ENCODE assay signal across 1 cellular context in genomic region chr14:72595152-72595551, GRCh38.
TF ChIP-seq lines count a peak whose summit lies in the region.

No MANE protein-coding gene starts in this region.

TF ChIP-seq in liver, 16 proteins besides CTCF, POLR2A, EP300 and RAD21 (continued from another document):
- TF ChIP-seq, protein P1, sequence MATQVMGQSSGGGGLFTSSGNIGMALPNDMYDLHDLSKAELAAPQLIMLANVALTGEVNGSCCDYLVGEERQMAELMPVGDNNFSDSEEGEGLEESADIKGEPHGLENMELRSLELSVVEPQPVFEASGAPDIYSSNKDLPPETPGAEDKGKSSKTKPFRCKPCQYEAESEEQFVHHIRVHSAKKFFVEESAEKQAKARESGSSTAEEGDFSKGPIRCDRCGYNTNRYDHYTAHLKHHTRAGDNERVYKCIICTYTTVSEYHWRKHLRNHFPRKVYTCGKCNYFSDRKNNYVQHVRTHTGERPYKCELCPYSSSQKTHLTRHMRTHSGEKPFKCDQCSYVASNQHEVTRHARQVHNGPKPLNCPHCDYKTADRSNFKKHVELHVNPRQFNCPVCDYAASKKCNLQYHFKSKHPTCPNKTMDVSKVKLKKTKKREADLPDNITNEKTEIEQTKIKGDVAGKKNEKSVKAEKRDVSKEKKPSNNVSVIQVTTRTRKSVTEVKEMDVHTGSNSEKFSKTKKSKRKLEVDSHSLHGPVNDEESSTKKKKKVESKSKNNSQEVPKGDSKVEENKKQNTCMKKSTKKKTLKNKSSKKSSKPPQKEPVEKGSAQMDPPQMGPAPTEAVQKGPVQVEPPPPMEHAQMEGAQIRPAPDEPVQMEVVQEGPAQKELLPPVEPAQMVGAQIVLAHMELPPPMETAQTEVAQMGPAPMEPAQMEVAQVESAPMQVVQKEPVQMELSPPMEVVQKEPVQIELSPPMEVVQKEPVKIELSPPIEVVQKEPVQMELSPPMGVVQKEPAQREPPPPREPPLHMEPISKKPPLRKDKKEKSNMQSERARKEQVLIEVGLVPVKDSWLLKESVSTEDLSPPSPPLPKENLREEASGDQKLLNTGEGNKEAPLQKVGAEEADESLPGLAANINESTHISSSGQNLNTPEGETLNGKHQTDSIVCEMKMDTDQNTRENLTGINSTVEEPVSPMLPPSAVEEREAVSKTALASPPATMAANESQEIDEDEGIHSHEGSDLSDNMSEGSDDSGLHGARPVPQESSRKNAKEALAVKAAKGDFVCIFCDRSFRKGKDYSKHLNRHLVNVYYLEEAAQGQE (IDR thresholded peaks at IDR 0.05) = no peak
- TF ChIP-seq YY1 (IDR thresholded peaks at IDR 0.05) (no peak), FOXA1 (IDR thresholded peaks at IDR 0.05) (no peak), TAF1 (conservative IDR thresholded peaks at IDR 0.05) (no peak)
TF ChIP-seq in liver: peak in this region for 2.
